ENCODE assay signal across 12 cellular contexts in genomic region chr21:41769106-41769505, GRCh38. TPM values are rescaled to one million over a fixed set of nuclear protein-coding genes. Genes with fewer than 3 reads are reported as not detected.
DNase-seq lines count a peak whose midpoint lies in the region; ATAC-seq, FAIRE-seq and TF ChIP-seq lines count a peak whose summit lies in the region.
"Had no signal": no experiment of that assay in that cellular context is flagged by ENCODE, and none has a peak within 500 bp of the region (broad histone marks: within the 10 kb centered on the region; RNA-seq: fewer than 3 reads in every experiment).

No MANE protein-coding gene starts in this region.

- DNase-seq in activated CD4-positive, alpha-beta T cell treated with anti-CD3 and anti-CD28 coated beads, Interleukin-2, amount 10 ng/mL, durations not matched to agents 24 days and 14 days: no peak
- no peak for DNase-seq in activated CD4-positive, alpha-beta T cell treated with anti-CD3 and anti-CD28 coated beads, Interleukin-2, amount 50 U/mL, for 4 hours
- no peak for DNase-seq in kidney
- DNase-seq in NCI-H345 treated with DMSO at 0.1 percent for 48 hours (lab: John Stamatoyannopoulos, UW; ENCODE audit: unreplicated experiment): no peak
- DNase-seq in OCI-M1 (lab: John Stamatoyannopoulos, UW): no peak
- DNase-seq in COLO829 (ENCODE audit: low spot score): no peak
- DNase-seq: anterior cingulate cortex; stimulated activated CD8-positive, alpha-beta memory T cell treated with anti-CD3 and anti-CD28 coated beads, Interleukin-4, amount 100 ng/mL, for 48 hours had no signal

- H3K9me3 ChIP-seq in kidney (ENCODE audit: control insufficient read depth in 1 of 2, low read length in 2 of 2): no peaks in the 10 kb centered on the region
- H3K9me3 ChIP-seq in subcutaneous abdominal adipose tissue (ENCODE audit: control insufficient read depth in 5 of 5, low read length in 5 of 5): no peaks in the 10 kb centered on the region

- peaks cover 47 to 87% (median 78%) of the 10 kb centered on the region in 5 donors for H3K27me3 ChIP-seq in subcutaneous abdominal adipose tissue (ENCODE audit: control insufficient read depth in 5 of 5, insufficient read depth in 4 of 5, low read length in 5 of 5)

- H3K4me3 Mint-ChIP-seq in activated CD4-positive, alpha-beta T cell treated with anti-CD3 and anti-CD28 coated beads, Interleukin-2, amount 10 ng/mL, durations not matched to agents 24 days and 14 days: peak overlapping the region; percentile 83
- H3K4me3 Mint-ChIP-seq in activated T-helper 17 cell treated with anti-CD3 and anti-CD28 coated beads, Interleukin-2, amount 50 U/mL, for 72 hours: peak overlapping the region; percentile 78

- peak overlapping the region; percentile 67 to 84 for H3K4me3 ChIP-seq in kidney (ENCODE audit: low read length in 2 of 2)
- peak overlapping the region in 3 of 5 donors; percentile 4 to 39 (median 35) for H3K4me3 ChIP-seq in subcutaneous abdominal adipose tissue (ENCODE audit: low read depth in 1 of 5, low read length in 5 of 5)
- H3K4me3 ChIP-seq: lung had no signal

- no peaks in the 10 kb centered on the region for H3K9me3 Mint-ChIP-seq in activated CD4-positive, alpha-beta T cell treated with anti-CD3 and anti-CD28 coated beads, Interleukin-2, amount 10 ng/mL, durations not matched to agents 24 days and 14 days
- no peaks in the 10 kb centered on the region for H3K9me3 Mint-ChIP-seq in activated T-helper 17 cell treated with anti-CD3 and anti-CD28 coated beads, Interleukin-2, amount 50 U/mL, for 72 hours

- H3K4me1 ChIP-seq in kidney (ENCODE audit: control insufficient read depth in 1 of 2, insufficient read depth in 1 of 2, low read depth in 1 of 2, low read length in 2 of 2): peaks cover 8 to 13% of the 10 kb centered on the region in 2 donors
- H3K4me1 ChIP-seq in subcutaneous abdominal adipose tissue (ENCODE audit: control insufficient read depth in 5 of 5, insufficient read depth in 5 of 5, low read length in 5 of 5): peaks cover 0 to 23% (median 18%) of the 10 kb centered on the region in 5 donors

- peaks cover 6% of the 10 kb centered on the region for H3K36me3 Mint-ChIP-seq in activated CD4-positive, alpha-beta T cell treated with anti-CD3 and anti-CD28 coated beads, Interleukin-2, amount 10 ng/mL, durations not matched to agents 24 days and 14 days (ENCODE audit: low read depth)
- peaks cover 11% of the 10 kb centered on the region for H3K36me3 Mint-ChIP-seq in activated T-helper 17 cell treated with anti-CD3 and anti-CD28 coated beads, Interleukin-2, amount 50 U/mL, for 72 hours (ENCODE audit: low read depth)

- peaks cover 20% of the 10 kb centered on the region for H3K4me1 Mint-ChIP-seq in activated CD4-positive, alpha-beta T cell treated with anti-CD3 and anti-CD28 coated beads, Interleukin-2, amount 10 ng/mL, durations not matched to agents 24 days and 14 days
- peaks cover 11% of the 10 kb centered on the region for H3K4me1 Mint-ChIP-seq in activated T-helper 17 cell treated with anti-CD3 and anti-CD28 coated beads, Interleukin-2, amount 50 U/mL, for 72 hours

- peaks cover 74% of the 10 kb centered on the region for H3K27me3 Mint-ChIP-seq in activated CD4-positive, alpha-beta T cell treated with anti-CD3 and anti-CD28 coated beads, Interleukin-2, amount 10 ng/mL, durations not matched to agents 24 days and 14 days
- H3K27me3 Mint-ChIP-seq in activated T-helper 17 cell treated with anti-CD3 and anti-CD28 coated beads, Interleukin-2, amount 50 U/mL, for 72 hours: peaks cover 66% of the 10 kb centered on the region

- no peak for FAIRE-seq in kidney (lab: Jason Lieb, UNC)

- H3K27ac ChIP-seq in kidney (ENCODE audit: low read depth in 2 of 2, low read length in 2 of 2): peak overlapping the region; percentile 65 to 77
- H3K27ac ChIP-seq in subcutaneous abdominal adipose tissue (ENCODE audit: low read depth, low read length): no peak overlapping the region
- H3K27ac ChIP-seq: C4-2B had no signal

- H3K36me3 ChIP-seq in kidney (ENCODE audit: control insufficient read depth in 1 of 2, insufficient read depth in 2 of 2, low read length in 2 of 2) (no peaks in the 10 kb centered on the region), subcutaneous abdominal adipose tissue (ENCODE audit: control insufficient read depth in 5 of 5, insufficient read depth in 5 of 5, low read length in 5 of 5) (no peaks in the 10 kb centered on the region)

- TF ChIP-seq CTCF in kidney (IDR thresholded peaks at IDR 0.05; ENCODE audit: borderline replicate concordance, extremely low read depth, insufficient read depth): no peak

- intact Hi-C loops in activated CD4-positive, alpha-beta T cell treated with anti-CD3 and anti-CD28 coated beads, Interleukin-2, amount 10 ng/mL, durations not matched to agents 24 days and 14 days (cut with micrococcal nuclease): loop anchor here (10.0 kb wide), 1 partner anchor 484 kb away; no protein-coding TSS in a partner anchor
- intact Hi-C loops in kidney (cut with DNase I): no loop called here

- H3K9ac ChIP-seq in kidney (ENCODE audit: low read length in 2 of 2): peak overlapping the region in 1 of 2 donors; percentile 51
- no peak overlapping the region for H3K9ac ChIP-seq in subcutaneous abdominal adipose tissue (ENCODE audit: low read length in 5 of 5)

- no peak overlapping the region for H3K27ac Mint-ChIP-seq in activated CD4-positive, alpha-beta T cell treated with anti-CD3 and anti-CD28 coated beads, Interleukin-2, amount 10 ng/mL, durations not matched to agents 24 days and 14 days
- no peak overlapping the region for H3K27ac Mint-ChIP-seq in activated T-helper 17 cell treated with anti-CD3 and anti-CD28 coated beads, Interleukin-2, amount 50 U/mL, for 72 hours

- no peak for ATAC-seq in activated T-helper 17 cell treated with anti-CD3 and anti-CD28 coated beads, Interleukin-2, amount 50 U/mL, for 72 hours (replicated peaks)

RNA-seq across cellular contexts. Expression of gene RIPK4, which starts 2.3 kb away (rescaled TPM):
- total RNA-seq in activated CD4-positive, alpha-beta T cell treated with anti-CD3 and anti-CD28 coated beads, Interleukin-2, amount 10 ng/mL, durations not matched to agents 24 days and 14 days: not detected in 2 replicates
- 1 to 10 TPM in 1 of 2 donors, not detected in 1; 1.1 TPM for total RNA-seq in activated T-helper 17 cell treated with anti-CD3 and anti-CD28 coated beads, Interleukin-2, amount 50 U/mL, for 72 hours
- total RNA-seq in kidney: 32.6 TPM
- 11.6 TPM for polyA plus RNA-seq in kidney (ENCODE audit: insufficient read depth, low read depth, low replicate concordance)

Comparison
In these comparisons a context has a peak if more than half of its experiments do, and no peak if none do; other contexts are left out.
1. RNA of gene RIPK4, which starts 2.3 kb away (total RNA-seq): 32.6 TPM in kidney (single experiment); 1.1 TPM in activated T-helper 17 cell treated with anti-CD3 and anti-CD28 coated beads, Interleukin-2, amount 50 U/mL, for 72 hours and not detected in activated CD4-positive, alpha-beta T cell treated with anti-CD3 and anti-CD28 coated beads, Interleukin-2, amount 10 ng/mL, durations not matched to agents 24 days and 14 days; every median in the first group is over 10 times any median in the second.